Comparison of ENCODE assay signal across 22 cellular contexts in genomic region chr15:89783861-89784685, GRCh38. TPM values are rescaled to one million over a fixed set of nuclear protein-coding genes. Genes with fewer than 3 reads are reported as not detected.
DNase-seq lines count a peak whose midpoint lies in the region; ATAC-seq, FAIRE-seq and TF ChIP-seq lines count a peak whose summit lies in the region.
"Had no signal": no experiment of that assay in that cellular context is flagged by ENCODE, and none has a peak within 500 bp of the region (broad histone marks: within the 10 kb centered on the region; RNA-seq: fewer than 3 reads in every experiment).

No MANE protein-coding gene starts in this region.

- no peak for TF ChIP-seq POLR2A in endothelial cell of umbilical vein (IDR thresholded peaks at IDR 0.05; ENCODE audit: low read depth, low read length)

- no peak overlapping the region for H3K4me3 ChIP-seq in CD8-positive, alpha-beta memory T cell (ENCODE audit: low read length)
- H3K4me3 ChIP-seq in HUES48 (ENCODE audit: low read depth, low read length): no peak overlapping the region
- no peak overlapping the region for H3K4me3 ChIP-seq in endothelial cell of umbilical vein (replicated peaks in 1 of 3; ENCODE audit: insufficient read depth in 1 of 3, low read depth in 1 of 3, low read length in 3 of 3)
- no peak overlapping the region for H3K4me3 ChIP-seq in pancreas
- H3K4me3 ChIP-seq in ascending aorta: no peak overlapping the region
- H3K4me3 ChIP-seq: HAP-1, SK-N-MC, tibial nerve had no signal

- H3K4me2 ChIP-seq in endothelial cell of umbilical vein (ENCODE audit: insufficient read depth, low read length): no peak overlapping the region

- peak overlapping the region; percentile 33 for H3K27ac ChIP-seq in CD8-positive, alpha-beta memory T cell (ENCODE audit: low read depth, low read length)
- H3K27ac ChIP-seq in HUES48 (ENCODE audit: low read depth, low read length) (peak overlapping the region; percentile 52), endothelial cell of umbilical vein (ENCODE audit: insufficient read depth, low read depth, low read length) (no peak overlapping the region), pancreas (peak overlapping the region in 3 of 4 donors; percentile 5 to 61 (median 28)), ascending aorta (no peak overlapping the region)
- H3K27ac ChIP-seq: SK-N-MC had no signal

- dilution Hi-C loops in endothelial cell of umbilical vein (cut with MboI; ENCODE audit: extremely low pct_ligation_motif_present, low sequenced_read_pairs): no loop called here

- H3K27me3 Mint-ChIP-seq in CD8-positive, alpha-beta memory T cell: peaks cover 18 to 32% of the 10 kb centered on the region in 2 donors
- H3K27me3 Mint-ChIP-seq in activated T-helper 17 cell treated with anti-CD3 and anti-CD28 coated beads, Interleukin-2, amount 50 U/mL, for 72 hours: no peaks in the 10 kb centered on the region

- ATAC-seq in pancreas (peak; percentile 14 to 24 (median 22)), GM21515 (IDR thresholded peaks at IDR 0.05; ENCODE audit: unreplicated experiment) (no peak)
- no peak for ATAC-seq in activated T-helper 17 cell treated with anti-CD3 and anti-CD28 coated beads, Interleukin-2, amount 50 U/mL, for 72 hours (replicated peaks)

- H3K9me3 Mint-ChIP-seq in CD8-positive, alpha-beta memory T cell: peaks cover 0 to 11% (median 5%) of the 10 kb centered on the region in 5 donors
- H3K9me3 Mint-ChIP-seq in activated T-helper 17 cell treated with anti-CD3 and anti-CD28 coated beads, Interleukin-2, amount 50 U/mL, for 72 hours: no peaks in the 10 kb centered on the region

- no peak for FAIRE-seq in endothelial cell of umbilical vein (lab: Jason Lieb, UNC)
- FAIRE-seq in pancreas (lab: Jason Lieb, UNC): no peak
- FAIRE-seq: colon had no signal

- H3K79me2 ChIP-seq in endothelial cell of umbilical vein (ENCODE audit: control insufficient read depth, insufficient read depth, low read length): no peaks in the 10 kb centered on the region

- H3K4me3 Mint-ChIP-seq in CD8-positive, alpha-beta memory T cell: no peak overlapping the region
- H3K4me3 Mint-ChIP-seq in activated T-helper 17 cell treated with anti-CD3 and anti-CD28 coated beads, Interleukin-2, amount 50 U/mL, for 72 hours: no peak overlapping the region

- H3K4me1 Mint-ChIP-seq in CD8-positive, alpha-beta memory T cell: no peaks in the 10 kb centered on the region
- peaks cover 15% of the 10 kb centered on the region for H3K4me1 Mint-ChIP-seq in activated T-helper 17 cell treated with anti-CD3 and anti-CD28 coated beads, Interleukin-2, amount 50 U/mL, for 72 hours

- BruUV-seq in endothelial cell of umbilical vein (replicated peaks; lab: Mats Ljungman, UMichigan): no TSS peak

- TF ChIP-seq CTCF in endothelial cell of umbilical vein (IDR thresholded peaks at IDR 0.05; ENCODE audit: extremely low read depth in 1 of 2, insufficient read depth in 1 of 2, low read depth in 1 of 2, low read length in 2 of 2) (no peak), pancreas (IDR thresholded peaks at IDR 0.05) (no peak), ascending aorta (IDR thresholded peaks at IDR 0.05) (no peak)

- no peaks in the 10 kb centered on the region for H3K9me3 ChIP-seq in CD8-positive, alpha-beta memory T cell (ENCODE audit: low read length)
- no peaks in the 10 kb centered on the region for H3K9me3 ChIP-seq in HUES48 (ENCODE audit: control insufficient read depth, insufficient read depth, low read length)
- H3K9me3 ChIP-seq in endothelial cell of umbilical vein (replicated peaks; ENCODE audit: control insufficient read depth, insufficient read depth, low read length): no peaks in the 10 kb centered on the region
- H3K9me3 ChIP-seq in pancreas: no peaks in the 10 kb centered on the region
- H3K9me3 ChIP-seq in ascending aorta: peaks cover 3 to 10% of the 10 kb centered on the region in 2 donors
- H3K9me3 ChIP-seq: HAP-1 had no signal

- no peaks in the 10 kb centered on the region for H4K20me1 ChIP-seq in endothelial cell of umbilical vein (replicated peaks; ENCODE audit: control insufficient read depth, extremely low read depth, insufficient read depth, low read length)

- no peaks in the 10 kb centered on the region for H3K36me3 Mint-ChIP-seq in CD8-positive, alpha-beta memory T cell
- no peaks in the 10 kb centered on the region for H3K36me3 Mint-ChIP-seq in activated T-helper 17 cell treated with anti-CD3 and anti-CD28 coated beads, Interleukin-2, amount 50 U/mL, for 72 hours (ENCODE audit: low read depth)
- H3K36me3 Mint-ChIP-seq: naive B cell had no signal

- H2AFZ ChIP-seq in endothelial cell of umbilical vein (ENCODE audit: low read depth, low read length): no peak overlapping the region

- peaks cover 8% of the 10 kb centered on the region for H3K27me3 ChIP-seq in CD8-positive, alpha-beta memory T cell (ENCODE audit: insufficient read depth, low read length, poor library complexity, severe bottlenecking)
- H3K27me3 ChIP-seq in HUES48 (ENCODE audit: control insufficient read depth, insufficient read depth, low read length): peaks cover 4% of the 10 kb centered on the region; the same call in 1 of the 2 replicates
- no peaks in the 10 kb centered on the region for H3K27me3 ChIP-seq in endothelial cell of umbilical vein (ENCODE audit: control insufficient read depth in 2 of 2, insufficient read depth in 2 of 2, low read length in 2 of 2)
- no peaks in the 10 kb centered on the region for H3K27me3 ChIP-seq in pancreas
- no peaks in the 10 kb centered on the region for H3K27me3 ChIP-seq in ascending aorta
- H3K27me3 ChIP-seq: tibial nerve had no signal

- CTCF ChIA-PET in CD8-positive, alpha-beta memory T cell (lab: Charles Lee): no interaction called here
- CTCF ChIA-PET in endothelial cell of umbilical vein (lab: Charles Lee): interaction anchor here (1.2 to 5.3 kb wide), 6 partner anchors 10 to 93 kb away, joined by 3 to 38 read pairs (median 7); no protein-coding TSS in a partner anchor

- no peak for DNase-seq in CD8-positive, alpha-beta memory T cell
- no peak for DNase-seq in endothelial cell of umbilical vein (ENCODE audit: low read depth, low spot score)
- peak in 4 of 6 donors; percentile 38 to 69 (median 42) for DNase-seq in pancreas
- no peak for DNase-seq in ascending aorta (ENCODE audit: low spot score in 2 of 2)
- DNase-seq in NCI-H2107 (lab: John Stamatoyannopoulos, UW): no peak
- DNase-seq: activated CD4-positive, alpha-beta T cell treated with anti-CD3 and anti-CD28 coated beads, Interleukin-2, amount 50 U/mL, for 48 hours; activated T-cell treated with anti-CD3 and anti-CD28 coated beads, Interleukin-2, amount 50 U/mL, for 48 hours; amniotic stem cell; DMS79 treated with DMSO at 0.1 percent for 48 hours; head of caudate nucleus; kidney glomerular epithelial cell; naive B cell; NCI-H1105; stimulated activated CD8-positive, alpha-beta memory T cell treated with anti-CD3 and anti-CD28 coated beads, Interleukin-4, amount 100 ng/mL, for 48 hours had no signal

- no peak overlapping the region for H3K9ac ChIP-seq in HUES48 (ENCODE audit: low read depth, low read length)
- no peak overlapping the region for H3K9ac ChIP-seq in endothelial cell of umbilical vein (replicated peaks; ENCODE audit: extremely low read depth, insufficient read depth, low read length)

- POLR2A ChIA-PET in CD8-positive, alpha-beta memory T cell (lab: Charles Lee): no interaction called here
- POLR2A ChIA-PET in endothelial cell of umbilical vein (lab: Charles Lee): interaction anchor here (0.5 to 1.0 kb wide), 2 partner anchors 91 to 101 kb away, joined by 3 to 4 read pairs; no protein-coding TSS in a partner anchor

- no peaks in the 10 kb centered on the region for H3K9me1 ChIP-seq in endothelial cell of umbilical vein (replicated peaks; ENCODE audit: control insufficient read depth, extremely low read depth, insufficient read depth, low read length)

- WGBS in pancreas, 2 donors: 73 to 75% methylated on average over 15 of the region's 15 CpGs

- H3K27ac Mint-ChIP-seq in CD8-positive, alpha-beta memory T cell: no peak overlapping the region
- H3K27ac Mint-ChIP-seq in activated T-helper 17 cell treated with anti-CD3 and anti-CD28 coated beads, Interleukin-2, amount 50 U/mL, for 72 hours: no peak overlapping the region

- H3K4me1 ChIP-seq in CD8-positive, alpha-beta memory T cell (ENCODE audit: insufficient read depth, low read length): no peaks in the 10 kb centered on the region
- peaks cover 17% of the 10 kb centered on the region for H3K4me1 ChIP-seq in HUES48 (ENCODE audit: control insufficient read depth, insufficient read depth, low read length)
- no peaks in the 10 kb centered on the region for H3K4me1 ChIP-seq in endothelial cell of umbilical vein (ENCODE audit: control insufficient read depth, extremely low read depth, insufficient read depth, low read length)
- peaks cover 9 to 34% (median 16%) of the 10 kb centered on the region in 3 donors for H3K4me1 ChIP-seq in pancreas
- H3K4me1 ChIP-seq in ascending aorta: no peaks in the 10 kb centered on the region
- H3K4me1 ChIP-seq: HAP-1, tibial nerve had no signal

- intact Hi-C loops in endothelial cell of umbilical vein (cut with micrococcal nuclease) (no loop called here), pancreas (cut with DNase I) (no loop called here), ascending aorta (cut with DNase I) (no loop called here)

- H3K36me3 ChIP-seq in CD8-positive, alpha-beta memory T cell (ENCODE audit: insufficient read depth, low read length): no peaks in the 10 kb centered on the region
- H3K36me3 ChIP-seq in HUES48 (ENCODE audit: control insufficient read depth, insufficient read depth, low read length) (no peaks in the 10 kb centered on the region), endothelial cell of umbilical vein (ENCODE audit: control insufficient read depth in 2 of 2, extremely low read depth in 1 of 2, insufficient read depth in 2 of 2, low read length in 2 of 2) (peaks cover 5 to 9% of the 10 kb centered on the region in 2 experiments), pancreas (peaks cover 0 to 21% (median 10%) of the 10 kb centered on the region in 3 donors), ascending aorta (no peaks in the 10 kb centered on the region)
- H3K36me3 ChIP-seq: HAP-1 had no signal

RNA-seq across cellular contexts. Expression of gene MESP2, which starts 7.9 kb away (rescaled TPM):
- total RNA-seq in CD8-positive, alpha-beta memory T cell: not detected
- polyA plus RNA-seq in CD8-positive, alpha-beta memory T cell: not detected
- 0.42 TPM in 1 of 2 replicates, not detected in the other for total RNA-seq in endothelial cell of umbilical vein
- polyA plus RNA-seq in endothelial cell of umbilical vein: 0.21 and 0.43 TPM in 2 replicates
- polyA plus RNA-seq in endothelial cell of umbilical vein (2011; cell fraction: cytosol; rRNA removed): 0.14 and 0.22 TPM in 2 replicates
- not detected in 2 replicates for polyA plus RNA-seq in endothelial cell of umbilical vein (2011; cell fraction: nucleus; rRNA removed)
- polyA plus RNA-seq in endothelial cell of umbilical vein (2012): 0.27 and 0.64 TPM in 2 replicates
- not detected in 2 replicates for polyA minus RNA-seq in endothelial cell of umbilical vein
- polyA minus RNA-seq in endothelial cell of umbilical vein (2011; cell fraction: cytosol; rRNA and poly(A)+ RNA removed): not detected
- polyA minus RNA-seq in endothelial cell of umbilical vein (2011; cell fraction: nucleus; rRNA and poly(A)+ RNA removed): not detected in 2 replicates
- under 1 TPM in 4 of 6 donors, not detected in 2; 0.16 to 0.46 (median 0.30) TPM for total RNA-seq in pancreas
- under 1 TPM in 1 of 2 donors, not detected in 1; 0.12 TPM for polyA plus RNA-seq in pancreas
- total RNA-seq in activated T-helper 17 cell treated with anti-CD3 and anti-CD28 coated beads, Interleukin-2, amount 50 U/mL, for 72 hours: under 1 TPM in 1 of 2 donors, not detected in 1; 0.15 TPM
- total RNA-seq in ascending aorta: not detected
- total RNA-seq: renal cortical epithelial cell had no signal

RNA-seq across cellular contexts. Expression of gene ANPEP, which starts 30.6 kb away (rescaled TPM):
- under 1 TPM; 0.85 to 1.00 TPM for total RNA-seq in CD8-positive, alpha-beta memory T cell
- not detected for polyA plus RNA-seq in CD8-positive, alpha-beta memory T cell
- 199 and 221 TPM in 2 replicates for total RNA-seq in endothelial cell of umbilical vein
- 177 and 190 TPM in 2 replicates for polyA plus RNA-seq in endothelial cell of umbilical vein
- polyA plus RNA-seq in endothelial cell of umbilical vein (2011; cell fraction: cytosol; rRNA removed): 189 and 193 TPM in 2 replicates
- polyA plus RNA-seq in endothelial cell of umbilical vein (2011; cell fraction: nucleus; rRNA removed): 268 and 281 TPM in 2 replicates
- 227 and 501 TPM in 2 replicates for polyA plus RNA-seq in endothelial cell of umbilical vein (2012)
- polyA minus RNA-seq in endothelial cell of umbilical vein: 193 and 209 TPM in 2 replicates
- polyA minus RNA-seq in endothelial cell of umbilical vein (2011; cell fraction: cytosol; rRNA and poly(A)+ RNA removed): not detected
- 83.8 and 94.2 TPM in 2 replicates for polyA minus RNA-seq in endothelial cell of umbilical vein (2011; cell fraction: nucleus; rRNA and poly(A)+ RNA removed)
- total RNA-seq in pancreas: 1,000 to 10,000 TPM in 2 of 6 donors, 100 to 1,000 TPM in 4; 401 to 1,207 (median 921) TPM
- polyA plus RNA-seq in pancreas: 100 to 1,000 TPM; 388 to 524 TPM
- total RNA-seq in activated T-helper 17 cell treated with anti-CD3 and anti-CD28 coated beads, Interleukin-2, amount 50 U/mL, for 72 hours: under 1 TPM; 0.19 to 0.45 TPM
- total RNA-seq in ascending aorta: 48.2 TPM

RNA-seq across cellular contexts. Expression of gene MESP1, which starts 33.0 kb away (rescaled TPM):
- total RNA-seq in CD8-positive, alpha-beta memory T cell: 1 to 10 TPM; 5.3 to 5.6 TPM
- polyA plus RNA-seq in CD8-positive, alpha-beta memory T cell: 0.60 TPM
- total RNA-seq in endothelial cell of umbilical vein (1.0 and 1.7 TPM in 2 replicates), pancreas (1 to 10 TPM; 1.5 to 4.0 (median 2.4) TPM), ascending aorta (0.85 TPM)
- polyA plus RNA-seq in endothelial cell of umbilical vein (0.68 and 1.0 TPM in 2 replicates), pancreas (1 to 10 TPM; 1.1 to 2.1 TPM)
- 0.21 and 0.35 TPM in 2 replicates for polyA plus RNA-seq in endothelial cell of umbilical vein (2011; cell fraction: cytosol; rRNA removed)
- polyA plus RNA-seq in endothelial cell of umbilical vein (2011; cell fraction: nucleus; rRNA removed): 0.08 and 0.22 TPM in 2 replicates
- polyA plus RNA-seq in endothelial cell of umbilical vein (2012): 1.00 and 1.3 TPM in 2 replicates
- not detected in 2 replicates for polyA minus RNA-seq in endothelial cell of umbilical vein
- 4.2 TPM for polyA minus RNA-seq in endothelial cell of umbilical vein (2011; cell fraction: cytosol; rRNA and poly(A)+ RNA removed)
- 0.24 and 0.53 TPM in 2 replicates for polyA minus RNA-seq in endothelial cell of umbilical vein (2011; cell fraction: nucleus; rRNA and poly(A)+ RNA removed)
- 1 to 10 TPM; 2.1 to 3.7 TPM for total RNA-seq in activated T-helper 17 cell treated with anti-CD3 and anti-CD28 coated beads, Interleukin-2, amount 50 U/mL, for 72 hours

Comparison
In these comparisons a context has a peak if more than half of its experiments do, and no peak if none do; other contexts are left out.
1. DNase-seq: peak in pancreas (4 of 6); none in CD8-positive, alpha-beta memory T cell (0 of 5), endothelial cell of umbilical vein (single experiment), ascending aorta (0 of 2) and NCI-H2107 (single experiment).
2. H3K27ac ChIP-seq: peak in CD8-positive, alpha-beta memory T cell (single experiment), HUES48 (single experiment) and pancreas (3 of 4); none in endothelial cell of umbilical vein (single experiment) and ascending aorta (0 of 2).
3. ATAC-seq: peak in pancreas (4 of 4); none in activated T-helper 17 cell treated with anti-CD3 and anti-CD28 coated beads, Interleukin-2, amount 50 U/mL, for 72 hours (single experiment) and GM21515 (single experiment).
4. RNA of gene ANPEP, which starts 30.6 kb away (total RNA-seq): 401 to 1,207 TPM in pancreas, 199 to 221 TPM in endothelial cell of umbilical vein and 48.2 TPM in ascending aorta (single experiment); 0.85 to 1.00 TPM in CD8-positive, alpha-beta memory T cell and 0.19 to 0.45 TPM in activated T-helper 17 cell treated with anti-CD3 and anti-CD28 coated beads, Interleukin-2, amount 50 U/mL, for 72 hours; every median in the first group is over 10 times any median in the second.